In the genomic region with DNA sequence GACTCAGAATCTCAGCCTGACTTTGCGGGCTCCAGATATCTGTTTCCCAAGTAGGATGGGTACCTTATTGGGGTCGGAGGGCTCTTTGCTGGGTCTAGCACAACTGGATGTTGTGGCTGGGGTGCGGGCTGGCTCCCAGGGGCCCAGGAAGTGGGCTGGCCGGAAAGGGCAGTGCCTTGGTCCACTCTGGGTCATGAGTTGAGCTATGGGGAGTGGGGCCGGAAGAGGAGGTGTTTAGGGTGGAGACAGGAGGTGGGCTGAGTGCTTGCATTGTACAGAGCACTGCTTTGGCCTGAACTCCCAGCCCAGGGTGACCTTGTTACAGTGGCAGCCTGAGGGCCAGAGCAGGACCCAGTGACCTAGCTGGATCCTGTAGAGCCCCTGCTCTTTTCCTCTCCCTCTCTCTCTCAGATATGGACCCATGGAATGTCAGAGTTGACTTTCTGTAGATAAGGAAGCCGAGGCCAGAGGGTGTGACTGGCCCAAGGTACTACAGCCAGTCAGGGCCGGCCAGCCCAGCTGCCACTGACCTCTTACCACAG, we compare ENCODE assay signal across 8 cellular contexts. TPM values are rescaled to one million over a fixed set of nuclear protein-coding genes. Genes with fewer than 3 reads are reported as not detected.
DNase-seq lines count a peak whose midpoint lies in the region; ATAC-seq and TF ChIP-seq lines count a peak whose summit lies in the region.

No MANE protein-coding gene starts in this region.

- H3K36me3 ChIP-seq in GM23248 (ENCODE audit: low read depth) (peaks cover 15% of the 10 kb centered on the region), prostate gland (no peaks in the 10 kb centered on the region)

- H3K27me3 ChIP-seq in GM23248 (replicated peaks; ENCODE audit: insufficient read depth) (no peaks in the 10 kb centered on the region), prostate gland (replicated peaks; ENCODE audit: insufficient read depth) (no peaks in the 10 kb centered on the region)

- H3K4me3 ChIP-seq in GM23248 (peak overlapping the region; percentile 78), prostate gland (peak overlapping the region in 1 of 2 donors; percentile 45)

- DNase-seq in GM23248 (no peak), UCSD-AML1 (lab: John Stamatoyannopoulos, UW; ENCODE audit: unreplicated experiment) (peak; percentile 55), glomerular visceral epithelial cell (ENCODE audit: extremely low spot score) (peak; percentile 58), prostate gland (ENCODE audit: low spot score) (no peak), DMS153 treated with DMSO at 0.1 percent for 48 hours (lab: John Stamatoyannopoulos, UW; ENCODE audit: unreplicated experiment) (no peak), MV-4-11 (lab: John Stamatoyannopoulos, UW) (no peak)
- DNase-seq in stimulated activated CD4-positive, alpha-beta T cell treated with anti-CD3 and anti-CD28 coated beads, Interleukin-15, amount 100 ng/mL, for 24 hours = no peak

- H3K4me1 ChIP-seq in GM23248 (ENCODE audit: insufficient read depth) (peaks cover 71% of the 10 kb centered on the region), prostate gland (replicated peaks) (peaks cover 20% of the 10 kb centered on the region)

- no peak for ATAC-seq in HG03196 (IDR thresholded peaks at IDR 0.05; ENCODE audit: unreplicated experiment)

- WGBS in GM23248 (ENCODE audit: low coverage in 1 of 2, low lambda C conversion rate in 2 of 2, missing lambda C conversion rate in 2 of 2), 2 experiments = 54 to 58% methylated on average over 7 of the region's 7 CpGs
- WGBS in prostate gland = 62% methylated on average over 7 of the region's 7 CpGs

- H3K27ac ChIP-seq in GM23248 = peak overlapping the region; percentile 99
- H3K27ac ChIP-seq in prostate gland = peak overlapping the region; percentile 83 to 87

- H3K9me2 ChIP-seq in GM23248 (ENCODE audit: insufficient read depth) = no peaks in the 10 kb centered on the region

- no peak for TF ChIP-seq CTCF in prostate gland (IDR thresholded peaks at IDR 0.05)

- in situ Hi-C loops in GM23248 (cut with MboI) = no loop called here

- H3K4me2 ChIP-seq in GM23248 (ENCODE audit: unreplicated experiment) = peak overlapping the region; percentile 97

- H3K9ac ChIP-seq in GM23248 = peak overlapping the region; percentile 86

- TF ChIP-seq POLR2A in prostate gland (IDR thresholded peaks at IDR 0.05) = no peak

- peaks cover 65% of the 10 kb centered on the region for H3K79me2 ChIP-seq in GM23248 (ENCODE audit: insufficient read depth)

- H2AFZ ChIP-seq in GM23248 = no peak overlapping the region

- H3F3A ChIP-seq in GM23248 (ENCODE audit: insufficient read depth) = peaks cover 64% of the 10 kb centered on the region

- intact Hi-C loops in prostate gland (cut with DNase I) = no loop called here

- H4K20me1 ChIP-seq in GM23248 (ENCODE audit: insufficient read depth) = no peaks in the 10 kb centered on the region

- no peaks in the 10 kb centered on the region for H3K9me3 ChIP-seq in GM23248 (ENCODE audit: low read depth)
- H3K9me3 ChIP-seq in prostate gland = no peaks in the 10 kb centered on the region

RNA-seq across cellular contexts. Expression of gene PHLDB1, which starts 13.2 kb away (rescaled TPM):
- total RNA-seq in GM23248 (2014; rRNA removed; shearing (Covaris generic)) = 102 and 109 TPM in 2 replicates
- 91.7 and 91.8 TPM in 2 replicates for polyA plus RNA-seq in GM23248 (2016; fragmentation: Nextera tagmentation; extraction: Ambion mirVana)
- total RNA-seq in prostate gland = 100 to 1,000 TPM in 1 of 2 donors, 10 to 100 TPM in 1; 74.5 to 113 TPM

RNA-seq across cellular contexts. Expression of gene ARCN1, which starts 48.4 kb away (rescaled TPM):
- 187 and 191 TPM in 2 replicates for total RNA-seq in GM23248 (2014; rRNA removed; shearing (Covaris generic))
- polyA plus RNA-seq in GM23248 (2016; fragmentation: Nextera tagmentation; extraction: Ambion mirVana) = 188 and 190 TPM in 2 replicates
- total RNA-seq in prostate gland = 100 to 1,000 TPM; 108 to 132 TPM

RNA-seq across cellular contexts. Expression of gene IFT46, which starts 54.9 kb away (rescaled TPM):
- 38.1 and 49.5 TPM in 2 replicates for total RNA-seq in GM23248 (2014; rRNA removed; shearing (Covaris generic))
- polyA plus RNA-seq in GM23248 (2016; fragmentation: Nextera tagmentation; extraction: Ambion mirVana) = 21.7 and 25.9 TPM in 2 replicates
- total RNA-seq in prostate gland = 10 to 100 TPM; 38.9 to 48.4 TPM

RNA-seq across cellular contexts. Expression of gene TREH, which starts 58.9 kb away (rescaled TPM):
- not detected in 2 replicates for total RNA-seq in GM23248 (2014; rRNA removed; shearing (Covaris generic))
- polyA plus RNA-seq in GM23248 (2016; fragmentation: Nextera tagmentation; extraction: Ambion mirVana) = 0.06 and 0.09 TPM in 2 replicates
- 1 to 10 TPM in 1 of 2 donors, not detected in 1; 2.4 TPM for total RNA-seq in prostate gland

Comparison
In these comparisons a context has a peak if more than half of its experiments do, and no peak if none do; other contexts are left out.
1. DNase-seq: peak in UCSD-AML1 (single experiment) and glomerular visceral epithelial cell (single experiment); none in GM23248 (single experiment), prostate gland (single experiment), DMS153 treated with DMSO at 0.1 percent for 48 hours (single experiment), stimulated activated CD4-positive, alpha-beta T cell treated with anti-CD3 and anti-CD28 coated beads, Interleukin-15, amount 100 ng/mL, for 24 hours (single experiment) and MV-4-11 (single experiment).